In the genomic region with DNA sequence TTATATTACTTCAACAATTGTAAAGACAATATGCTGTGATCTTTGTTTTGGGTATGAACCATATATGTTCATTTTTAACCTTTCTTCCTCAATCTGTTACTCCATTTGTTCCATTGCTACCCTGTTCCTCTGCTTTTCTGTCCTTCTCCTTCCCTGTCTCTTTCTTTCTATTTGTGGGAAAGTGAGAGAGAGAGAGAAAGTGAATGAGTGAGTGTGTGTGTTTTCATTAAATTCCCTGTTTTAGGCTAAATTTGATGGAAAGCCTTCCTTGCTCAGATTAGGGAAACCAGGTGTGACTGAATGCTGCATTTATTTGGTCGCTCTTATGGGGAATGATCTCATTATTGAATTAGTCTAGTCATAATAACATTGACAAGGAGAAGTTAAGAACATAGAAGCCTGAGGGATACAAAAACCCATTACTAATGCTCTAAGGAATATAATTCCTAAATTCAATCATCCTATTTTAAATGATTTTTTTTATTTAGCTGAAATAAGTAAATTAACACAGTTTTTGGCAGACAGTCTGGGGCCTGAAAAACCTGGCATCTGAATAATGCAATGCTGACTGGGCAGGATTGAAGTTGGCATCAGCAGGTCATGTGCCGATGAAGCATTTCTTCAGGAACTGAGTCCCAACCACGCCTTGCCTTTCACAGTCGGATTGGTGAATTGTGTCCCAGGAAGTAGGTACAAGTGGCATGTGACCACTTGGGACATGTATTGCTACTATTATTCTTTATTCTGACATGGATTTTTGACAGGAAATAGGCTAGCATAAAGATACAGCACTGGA, we compare ENCODE assay signal across 31 cellular contexts.
"Had no signal": no experiment of that assay in that cellular context is flagged by ENCODE, and none has a peak within 500 bp of the region (broad histone marks: within the 10 kb centered on the region; RNA-seq: fewer than 3 reads in every experiment).

No MANE protein-coding gene starts in this region.

- DNase-seq: activated CD4-positive, alpha-beta T cell treated with anti-CD3 and anti-CD28 coated beads for 36 hours; activated CD4-positive, alpha-beta T cell treated with anti-CD3 and anti-CD28 coated beads, Interleukin-2, amount 10 ng/mL, durations not matched to agents 7 days and 5 days; activated CD4-positive, alpha-beta T cell treated with anti-CD3 and anti-CD28 coated beads, Interleukin-2, amount 50 U/mL, for 48 hours; activated CD8-positive, alpha-beta memory T cell treated with anti-CD3 and anti-CD28 coated beads, Interleukin-2, amount 50 U/mL, for 4 hours; activated CD8-positive, alpha-beta T cell treated with anti-CD3 and anti-CD28 coated beads, Interleukin-2, amount 10 ng/mL, durations not matched to agents 7 days and 5 days; activated gamma-delta T cell treated with Interleukin-2 at 50 U/mL for 16 hours; activated naive CD4-positive, alpha-beta T cell treated with anti-CD3 and anti-CD28 coated beads for 36 hours; activated T-cell treated with anti-CD3 and anti-CD28 coated beads for 4 hours; activated T-cell treated with anti-CD3 and anti-CD28 coated beads, Interleukin-2, amount 50 U/mL, for 4 hours; anterior cingulate cortex; brain microvascular endothelial cell; central memory CD4-positive, alpha-beta T cell; NCI-H1105; NCI-H1417 treated with DMSO at 0.1 percent for 48 hours; NCI-H187 treated with DMSO at 0.1 percent for 48 hours; NCI-H2081; NCI-H2171 treated with DMSO at 0.1 percent for 48 hours; NCI-H2227 treated with DMSO at 0.1 percent for 48 hours; NCI-H446; NCI-H510A treated with DMSO at 0.1 percent for 48 hours; NCI-H69; NK-92 treated with Interleukin-12 subunit alpha and Interleukin-12 subunit beta, amount 100 ng/mL, for 24 hours; PC-3; Peyer's patch; RPMI8226; SHP77 treated with DMSO at 0.1 percent for 48 hours had no signal

- H3K4me1 ChIP-seq: Peyer's patch, SJSA1 had no signal

- FAIRE-seq: TTC549 had no signal

- H3K27ac ChIP-seq: brain microvascular endothelial cell, Peyer's patch, SJSA1 had no signal

- H3K9me3 ChIP-seq: Peyer's patch, SJSA1 had no signal

- ATAC-seq: activated CD4-positive, alpha-beta T cell treated with anti-CD3 and anti-CD28 coated beads for 36 hours; activated CD4-positive, CD25-positive, alpha-beta regulatory T cell treated with anti-CD3 and anti-CD28 coated beads, Interleukin-2, amount 50 U/mL, for 24 hours; activated CD8-positive, alpha-beta T cell treated with anti-CD3 and anti-CD28 coated beads, Interleukin-2, amount 10 ng/mL, durations not matched to agents 7 days and 5 days; activated naive CD4-positive, alpha-beta T cell treated with anti-CD3 and anti-CD28 coated beads, Interleukin-2, amount 50 U/mL, for 72 hours; activated T-cell treated with anti-CD3 and anti-CD28 coated beads, Interleukin-2, amount 50 U/mL, for 4 hours; PC-3; WTC11 had no signal

- H3K4me3 ChIP-seq: Peyer's patch, SJSA1 had no signal
